10 cellular contexts compared by ENCODE assay signal in the genomic region with DNA sequence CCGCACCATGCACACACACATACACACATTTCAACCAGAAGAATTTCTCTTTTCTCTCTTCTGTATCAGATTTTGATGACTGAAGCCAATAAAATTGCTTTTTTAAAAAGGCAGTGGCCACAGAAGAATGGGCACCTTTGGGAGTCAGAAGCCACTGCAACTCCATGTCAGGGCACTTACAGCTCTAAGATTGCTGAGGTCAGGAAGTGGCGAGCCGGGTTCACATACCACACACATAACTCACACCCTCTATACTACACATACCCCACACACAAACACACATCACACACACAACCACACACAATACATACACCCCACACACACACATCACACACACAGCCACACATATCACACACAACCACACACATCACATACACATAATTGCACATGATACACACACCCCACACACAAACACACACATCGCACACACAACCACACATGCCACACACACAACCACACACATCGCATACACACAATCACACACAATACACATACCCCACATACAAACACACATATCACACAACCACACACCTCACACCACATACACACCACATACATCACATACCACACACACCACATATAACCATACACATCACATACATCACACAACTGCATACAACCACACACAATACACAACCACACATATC.
DNase-seq lines count a peak whose midpoint lies in the region; ATAC-seq and TF ChIP-seq lines count a peak whose summit lies in the region.
"Had no signal": no experiment of that assay in that cellular context is flagged by ENCODE, and none has a peak within 500 bp of the region (broad histone marks: within the 10 kb centered on the region; RNA-seq: fewer than 3 reads in every experiment).

No MANE protein-coding gene starts in this region.

- no peak for TF ChIP-seq CTCF in coronary artery (IDR thresholded peaks at IDR 0.05)

- ATAC-seq in HG03097 (IDR thresholded peaks at IDR 0.05; ENCODE audit: low FRiP score, unreplicated experiment), result no peak
- ATAC-seq: left ventricle myocardium superior had no signal

- H3K4me3 ChIP-seq in coronary artery, result no peak overlapping the region
- H3K4me3 ChIP-seq: uterus had no signal

- DNase-seq in stimulated activated CD4-positive, alpha-beta T cell treated with anti-CD3 and anti-CD28 coated beads, Interleukin-1b, Interleukin-23, amount 100 ng/mL, for 48 hours, result peak; percentile 2
- DNase-seq in stimulated activated CD4-positive, alpha-beta T cell treated with anti-CD3 and anti-CD28 coated beads, Interleukin-2, amount 100 ng/mL, for 48 hours, result no peak
- DNase-seq in SW480 (ENCODE audit: low spot score) (peak; percentile 78), foreskin melanocyte (peak; percentile 40), coronary artery (ENCODE audit: low spot score) (no peak), germinal center (ENCODE audit: low spot score) (no peak)
- no peak for DNase-seq in activated CD4-positive, alpha-beta T cell treated with anti-CD3 and anti-CD28 coated beads, Interleukin-2, amount 50 U/mL, for 1 hour
- DNase-seq: left ventricle myocardium superior had no signal

- no peak overlapping the region for H3K27ac ChIP-seq in coronary artery
- H3K27ac ChIP-seq: uterus had no signal

Comparison
In these comparisons a context has a peak if more than half of its experiments do, and no peak if none do; other contexts are left out.
1. DNase-seq: peak in stimulated activated CD4-positive, alpha-beta T cell treated with anti-CD3 and anti-CD28 coated beads, Interleukin-1b, Interleukin-23, amount 100 ng/mL, for 48 hours (single experiment), SW480 (single experiment) and foreskin melanocyte (single experiment); none in stimulated activated CD4-positive, alpha-beta T cell treated with anti-CD3 and anti-CD28 coated beads, Interleukin-2, amount 100 ng/mL, for 48 hours (0 of 2), coronary artery (single experiment), germinal center (single experiment) and activated CD4-positive, alpha-beta T cell treated with anti-CD3 and anti-CD28 coated beads, Interleukin-2, amount 50 U/mL, for 1 hour (single experiment).